Comparison of ENCODE assay signal across 20 cellular contexts in the genomic region with DNA sequence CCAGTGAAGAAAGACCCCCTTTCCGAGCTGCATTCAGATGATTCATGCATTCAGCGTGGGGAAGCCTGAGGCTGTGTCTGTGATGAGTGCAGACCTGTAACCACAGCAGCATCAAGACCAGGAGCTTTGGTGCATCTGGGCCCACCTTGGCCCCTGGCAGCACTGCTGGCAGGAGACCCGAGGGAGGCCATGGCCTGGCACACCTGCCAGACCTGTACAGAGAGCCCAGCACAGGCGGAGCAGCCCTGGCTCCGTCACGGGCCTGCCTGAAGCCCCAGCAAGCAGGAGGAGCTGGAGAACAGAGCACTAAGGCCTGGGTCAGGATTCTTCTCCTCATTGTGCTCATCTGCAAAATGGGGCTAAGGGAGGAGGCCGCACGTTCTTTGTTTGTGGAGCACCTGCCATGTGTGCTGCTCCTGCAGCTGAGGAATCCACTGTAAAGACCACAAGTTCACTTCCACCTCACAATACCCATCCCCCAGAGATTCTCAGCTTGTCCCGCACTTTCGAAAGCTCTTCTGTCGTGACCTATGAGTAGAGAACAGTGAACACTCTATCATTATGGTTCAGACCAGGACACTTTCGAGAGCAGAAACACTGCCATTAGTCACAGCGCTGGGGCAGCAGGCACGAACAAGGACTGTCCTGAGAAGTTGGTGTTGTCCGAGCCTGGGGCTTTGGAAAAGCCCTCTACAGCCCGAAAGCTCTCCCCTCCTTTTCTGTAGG.
"Had no signal": no experiment of that assay in that cellular context is flagged by ENCODE, and none has a peak within 500 bp of the region (broad histone marks: within the 10 kb centered on the region; RNA-seq: fewer than 3 reads in every experiment).

No MANE protein-coding gene starts in this region.

- H3K27me3 ChIP-seq: SJCRH30 had no signal

- H3K4me1 ChIP-seq: SJCRH30 had no signal

- H3K4me3 ChIP-seq: SJCRH30, SK-N-MC had no signal

- H3K9me3 ChIP-seq: SJCRH30 had no signal

- DNase-seq: KBM-7, MV-4-11, NCI-H1048, NCI-H1105, NCI-H1417, NCI-H1436 treated with DMSO at 0.1 percent for 48 hours, NCI-H1694, NCI-H187 treated with DMSO at 0.1 percent for 48 hours, NCI-H2081, NCI-H2107, NCI-H2227 treated with DMSO at 0.1 percent for 48 hours, NCI-H524, NCI-H526 treated with DMSO at 0.1 percent for 48 hours, NCI-H748 treated with DMSO at 0.1 percent for 48 hours, SHP77 treated with DMSO at 0.1 percent for 48 hours, SJCRH30, SW 1271 had no signal

- H3K36me3 ChIP-seq: SJCRH30 had no signal

- H3K27ac ChIP-seq: HL-60, RWPE1, SJCRH30, SK-N-MC had no signal
